Comparison of ENCODE assay signal across 8 cellular contexts in genomic region chr6:27251672-27252251, GRCh38. TPM values are rescaled to one million over a fixed set of nuclear protein-coding genes. Genes with fewer than 3 reads are reported as not detected.
DNase-seq lines count a peak whose midpoint lies in the region; ATAC-seq and TF ChIP-seq lines count a peak whose summit lies in the region.

No MANE protein-coding gene starts in this region.

- H3K79me2 ChIP-seq in trophoblast cell (ENCODE audit: control insufficient read depth, insufficient read depth, low read length, poor library complexity): peaks cover 3% of the 10 kb centered on the region

- no peak overlapping the region for H2BK120ac ChIP-seq in trophoblast cell (ENCODE audit: insufficient read depth, low read length, poor library complexity)

- no peaks in the 10 kb centered on the region for H3K36me3 ChIP-seq in trophoblast cell (ENCODE audit: control insufficient read depth in 1 of 2, insufficient read depth in 2 of 2, low read length in 2 of 2)
- no peaks in the 10 kb centered on the region for H3K36me3 ChIP-seq in uterus

- no peak overlapping the region for H3K23ac ChIP-seq in trophoblast cell (ENCODE audit: low read length)

- H3K9me3 ChIP-seq in trophoblast cell (ENCODE audit: insufficient read depth, low read depth, low read length): no peaks in the 10 kb centered on the region
- H3K9me3 ChIP-seq in uterus: no peaks in the 10 kb centered on the region

- peak overlapping the region; percentile 27 for H4K12ac ChIP-seq in trophoblast cell (ENCODE audit: low read depth, low read length)

- H3K27ac ChIP-seq in trophoblast cell (ENCODE audit: low read depth, low read length) (peak overlapping the region; percentile 52), uterus (no peak overlapping the region)

- H3K79me1 ChIP-seq in trophoblast cell (ENCODE audit: low read length): peaks cover 5% of the 10 kb centered on the region

- peak overlapping the region; percentile 83 for H3K4me2 ChIP-seq in trophoblast cell (ENCODE audit: low read length)

- H3K4me1 ChIP-seq in trophoblast cell (ENCODE audit: control insufficient read depth in 1 of 2, insufficient read depth in 2 of 2, low read length in 2 of 2) (peaks cover 2 to 3% of the 10 kb centered on the region in 2 experiments), uterus (no peaks in the 10 kb centered on the region)

- TF ChIP-seq CTCF in foreskin fibroblast (IDR thresholded peaks at IDR 0.05; ENCODE audit: low read depth, low read length) (no peak), uterus (IDR thresholded peaks at IDR 0.05) (no peak)

- no peak overlapping the region for H2BK12ac ChIP-seq in trophoblast cell (ENCODE audit: low read length)

- H3K4me3 ChIP-seq in foreskin fibroblast (ENCODE audit: low read depth in 1 of 2, low read length in 2 of 2) (peak overlapping the region; percentile 45 to 51), trophoblast cell (ENCODE audit: low read depth, low read length) (peak overlapping the region; percentile 79), uterus (peak overlapping the region; percentile 21 to 38)

- peak overlapping the region; percentile 52 for H3K14ac ChIP-seq in trophoblast cell (ENCODE audit: low read length)

- ATAC-seq in GM19438 (IDR thresholded peaks at IDR 0.05; ENCODE audit: low read depth, unreplicated experiment): peak; percentile 76
- peak; percentile 56 for ATAC-seq in HG03558 (IDR thresholded peaks at IDR 0.05; ENCODE audit: extremely low read depth, unreplicated experiment)

- H3K4ac ChIP-seq in trophoblast cell (ENCODE audit: low read depth, low read length): peak overlapping the region; percentile 50

- peak; percentile 82 for DNase-seq in COLO668 (lab: John Stamatoyannopoulos, UW; ENCODE audit: unreplicated experiment)
- peak; percentile 74 for DNase-seq in OCI-M2 (lab: John Stamatoyannopoulos, UW; ENCODE audit: unreplicated experiment)
- DNase-seq in activated T-helper 1 cell treated with anti-CD3 and anti-CD28 coated beads, Interleukin-2, amount 50 U/mL, for 16 hours (ENCODE audit: low read depth in 1 of 2, low spot score in 1 of 2): peak; percentile 29 to 58
- DNase-seq in foreskin fibroblast: peak in 1 of 2 donors; percentile 70
- DNase-seq in trophoblast cell: peak; percentile 90 to 93
- DNase-seq in uterus: peak in 1 of 2 donors; percentile 20

- TF ChIP-seq POLR2A in uterus (IDR thresholded peaks at IDR 0.05): peak in 1 of 2 donors; percentile 28

- peak overlapping the region; percentile 89 for H4K8ac ChIP-seq in trophoblast cell (ENCODE audit: low read depth, low read length)

- WGBS in trophoblast cell (ENCODE audit: extremely low coverage, insufficient coverage, insufficient read length): no CpG with 5 or more reads among the region's 44 CpGs

- no peak overlapping the region for H2AK5ac ChIP-seq in trophoblast cell (ENCODE audit: low read length)

- no peak overlapping the region for H2BK5ac ChIP-seq in trophoblast cell (ENCODE audit: low read depth, low read length, poor library complexity)

- H4K91ac ChIP-seq in trophoblast cell (ENCODE audit: low read depth, low read length): peak overlapping the region; percentile 50

- no peak overlapping the region for H3K18ac ChIP-seq in trophoblast cell (ENCODE audit: low read length)

- H2AFZ ChIP-seq in trophoblast cell (ENCODE audit: insufficient read depth, low read length, poor library complexity): peak overlapping the region; percentile 61

- intact Hi-C loops in uterus (cut with DNase I; ENCODE audit: low total_unique reads): no loop called here

- H3K9ac ChIP-seq in trophoblast cell (ENCODE audit: low read length): peak overlapping the region; percentile 11

- H3K27me3 ChIP-seq in trophoblast cell (ENCODE audit: insufficient read depth, low read length) (no peaks in the 10 kb centered on the region), uterus (peaks cover 14 to 42% of the 10 kb centered on the region in 2 donors)

RNA-seq across cellular contexts. Expression of gene PRSS16, which starts 4.3 kb away (rescaled TPM):
- 10.0 and 10.1 TPM in 2 replicates for polyA plus RNA-seq in trophoblast cell (2013)
- under 1 TPM in 1 of 4 donors, not detected in 3; 0.88 TPM for total RNA-seq in uterus
